Comparison of ENCODE assay signal across 13 cellular contexts in genomic region chrX:19609541-19609940, GRCh38.
DNase-seq lines count a peak whose midpoint lies in the region; ATAC-seq and TF ChIP-seq lines count a peak whose summit lies in the region.
"Had no signal": no experiment of that assay in that cellular context is flagged by ENCODE, and none has a peak within 500 bp of the region (broad histone marks: within the 10 kb centered on the region; RNA-seq: fewer than 3 reads in every experiment).

No MANE protein-coding gene starts in this region.

- no peak overlapping the region for H3K27ac ChIP-seq in CD4-positive, alpha-beta T cell (ENCODE audit: low read depth, low read length)
- H3K27ac ChIP-seq in CD8-positive, alpha-beta T cell (ENCODE audit: low read depth, low read length) = no peak overlapping the region
- H3K27ac ChIP-seq in naive thymus-derived CD4-positive, alpha-beta T cell (ENCODE audit: low read depth, low read length) = no peak overlapping the region
- H3K27ac ChIP-seq: A549, GM23248 had no signal

- no peak for TF ChIP-seq CTCF in CD4-positive, alpha-beta T cell (IDR thresholded peaks at IDR 0.05)
- TF ChIP-seq CTCF in CD8-positive, alpha-beta T cell (IDR thresholded peaks at IDR 0.05) = no peak

- peaks cover 10% of the 10 kb centered on the region for H3K36me3 ChIP-seq in CD8-positive, alpha-beta T cell (ENCODE audit: insufficient read depth, low read length)
- peaks cover 0 to 16% (median 3%) of the 10 kb centered on the region in 3 experiments for H3K36me3 ChIP-seq in naive thymus-derived CD4-positive, alpha-beta T cell (ENCODE audit: control insufficient read depth in 2 of 3, insufficient read depth in 3 of 3, low read length in 3 of 3)

- no peaks in the 10 kb centered on the region for H3K9me3 ChIP-seq in CD4-positive, alpha-beta T cell (ENCODE audit: control insufficient read depth, low read length)
- H3K9me3 ChIP-seq in CD8-positive, alpha-beta T cell (ENCODE audit: low read length) = no peaks in the 10 kb centered on the region
- H3K9me3 ChIP-seq in naive thymus-derived CD4-positive, alpha-beta T cell (ENCODE audit: control insufficient read depth in 2 of 3, low read length in 3 of 3) = no peaks in the 10 kb centered on the region
- H3K9me3 ChIP-seq: A549 had no signal

- H3K27me3 ChIP-seq in CD4-positive, alpha-beta T cell (ENCODE audit: control insufficient read depth, insufficient read depth, low read length) = no peaks in the 10 kb centered on the region
- no peaks in the 10 kb centered on the region for H3K27me3 ChIP-seq in CD8-positive, alpha-beta T cell (ENCODE audit: insufficient read depth, low read length)
- H3K27me3 ChIP-seq in naive thymus-derived CD4-positive, alpha-beta T cell (ENCODE audit: control insufficient read depth in 2 of 2, insufficient read depth in 2 of 2, low read length in 2 of 2) = no peaks in the 10 kb centered on the region

- H3K27ac Mint-ChIP-seq in CD4-positive, alpha-beta T cell = peak overlapping the region; percentile 47
- peak overlapping the region; percentile 72 for H3K27ac Mint-ChIP-seq in CD8-positive, alpha-beta T cell
- peak overlapping the region; percentile 61 for H3K27ac Mint-ChIP-seq in central memory CD8-positive, alpha-beta T cell (ENCODE audit: low read depth)
- peak overlapping the region in 5 of 9 donors; percentile 25 to 37 (median 28) for H3K27ac Mint-ChIP-seq in naive thymus-derived CD4-positive, alpha-beta T cell

- ATAC-seq in CD4-positive, alpha-beta T cell (ENCODE audit: poor library complexity) = no peak
- ATAC-seq in CD8-positive, alpha-beta T cell = no peak
- no peak for ATAC-seq in central memory CD8-positive, alpha-beta T cell (replicated peaks; ENCODE audit: extremely low read depth, poor library complexity, severe bottlenecking)
- no peak for ATAC-seq in naive thymus-derived CD4-positive, alpha-beta T cell
- ATAC-seq: A549, HCT116, HepG2 had no signal

- CTCF ChIA-PET in CD4-positive, alpha-beta T cell (lab: Charles Lee) = no interaction called here
- CTCF ChIA-PET in CD8-positive, alpha-beta T cell (lab: Charles Lee) = no interaction called here
- CTCF ChIA-PET in naive thymus-derived CD4-positive, alpha-beta T cell (lab: Charles Lee) = no interaction called here

- intact Hi-C loops in CD4-positive, alpha-beta T cell (cut with DNase I, micrococcal nuclease) = loop anchor here in 1 of 2 experiments (2.0 kb wide), 1 partner anchor 57 kb away; no protein-coding TSS in a partner anchor
- intact Hi-C loops in CD8-positive, alpha-beta T cell (cut with DNase I, micrococcal nuclease) = no loop called here
- intact Hi-C loops in naive thymus-derived CD4-positive, alpha-beta T cell (cut with micrococcal nuclease) = no loop called here

- H3K4me3 Mint-ChIP-seq in CD4-positive, alpha-beta T cell = no peak overlapping the region
- no peak overlapping the region for H3K4me3 Mint-ChIP-seq in CD8-positive, alpha-beta T cell
- H3K4me3 Mint-ChIP-seq in central memory CD8-positive, alpha-beta T cell = no peak overlapping the region
- no peak overlapping the region for H3K4me3 Mint-ChIP-seq in naive thymus-derived CD4-positive, alpha-beta T cell
- H3K4me3 Mint-ChIP-seq: CD14-positive monocyte had no signal

- H3K36me3 Mint-ChIP-seq in CD4-positive, alpha-beta T cell (ENCODE audit: low read depth) = peaks cover 52% of the 10 kb centered on the region
- peaks cover 48% of the 10 kb centered on the region for H3K36me3 Mint-ChIP-seq in CD8-positive, alpha-beta T cell
- peaks cover 33% of the 10 kb centered on the region for H3K36me3 Mint-ChIP-seq in central memory CD8-positive, alpha-beta T cell (ENCODE audit: insufficient read depth)
- peaks cover 0 to 21% (median 8%) of the 10 kb centered on the region in 5 donors for H3K36me3 Mint-ChIP-seq in naive thymus-derived CD4-positive, alpha-beta T cell

- POLR2A ChIA-PET in CD4-positive, alpha-beta T cell (lab: Charles Lee) = no interaction called here
- POLR2A ChIA-PET in CD8-positive, alpha-beta T cell (lab: Charles Lee) = no interaction called here
- POLR2A ChIA-PET in naive thymus-derived CD4-positive, alpha-beta T cell (lab: Charles Lee) = interaction anchor here (0.6 kb wide), 1 partner anchor 647 kb away, joined by 3 read pairs; no protein-coding TSS in a partner anchor

- no peaks in the 10 kb centered on the region for H3K27me3 Mint-ChIP-seq in CD4-positive, alpha-beta T cell
- no peaks in the 10 kb centered on the region for H3K27me3 Mint-ChIP-seq in CD8-positive, alpha-beta T cell (ENCODE audit: low read depth)
- H3K27me3 Mint-ChIP-seq in central memory CD8-positive, alpha-beta T cell = no peaks in the 10 kb centered on the region
- no peaks in the 10 kb centered on the region for H3K27me3 Mint-ChIP-seq in naive thymus-derived CD4-positive, alpha-beta T cell

- H3K4me1 Mint-ChIP-seq in CD4-positive, alpha-beta T cell (ENCODE audit: low read depth) = peaks cover 18% of the 10 kb centered on the region
- H3K4me1 Mint-ChIP-seq in CD8-positive, alpha-beta T cell (ENCODE audit: low read depth) = peaks cover 15% of the 10 kb centered on the region
- H3K4me1 Mint-ChIP-seq in central memory CD8-positive, alpha-beta T cell = peaks cover 27% of the 10 kb centered on the region
- peaks cover 5 to 29% (median 17%) of the 10 kb centered on the region in 7 donors for H3K4me1 Mint-ChIP-seq in naive thymus-derived CD4-positive, alpha-beta T cell

- H3K9me3 Mint-ChIP-seq in CD4-positive, alpha-beta T cell = no peaks in the 10 kb centered on the region
- H3K9me3 Mint-ChIP-seq in CD8-positive, alpha-beta T cell = no peaks in the 10 kb centered on the region
- H3K9me3 Mint-ChIP-seq in central memory CD8-positive, alpha-beta T cell = no peaks in the 10 kb centered on the region
- H3K9me3 Mint-ChIP-seq in naive thymus-derived CD4-positive, alpha-beta T cell = peaks cover 0 to 2% (median 0%) of the 10 kb centered on the region in 11 donors
- H3K9me3 Mint-ChIP-seq: CD14-positive monocyte had no signal

- H3K4me3 ChIP-seq in CD8-positive, alpha-beta T cell (ENCODE audit: low read depth, low read length) = no peak overlapping the region
- H3K4me3 ChIP-seq in naive thymus-derived CD4-positive, alpha-beta T cell (ENCODE audit: low read length) = no peak overlapping the region
- H3K4me3 ChIP-seq: A549, GM23248 had no signal

- no peaks in the 10 kb centered on the region for H3K4me1 ChIP-seq in CD8-positive, alpha-beta T cell (ENCODE audit: insufficient read depth, low read length)
- no peaks in the 10 kb centered on the region for H3K4me1 ChIP-seq in naive thymus-derived CD4-positive, alpha-beta T cell (ENCODE audit: control insufficient read depth in 2 of 2, insufficient read depth in 2 of 2, low read length in 2 of 2)
- H3K4me1 ChIP-seq: A549 had no signal

- no peak for DNase-seq in CD4-positive, alpha-beta T cell
- DNase-seq in CD8-positive, alpha-beta T cell = no peak
- no peak for DNase-seq in central memory CD8-positive, alpha-beta T cell (ENCODE audit: low spot score in 2 of 2)
- DNase-seq in naive thymus-derived CD4-positive, alpha-beta T cell = no peak
- DNase-seq in T-helper 9 cell (no peak), dermis blood vessel endothelial cell (no peak)
- DNase-seq: DMS53, GF-D8, GM23248 had no signal
